24 cellular contexts compared by ENCODE assay signal in genomic region chr3:116837474-116837873, GRCh38.
"Had no signal": no experiment of that assay in that cellular context is flagged by ENCODE, and none has a peak within 500 bp of the region (broad histone marks: within the 10 kb centered on the region; RNA-seq: fewer than 3 reads in every experiment).

No MANE protein-coding gene starts in this region.

- ATAC-seq: T-cell had no signal

- H3K36me3 ChIP-seq: SJSA1 had no signal

- DNase-seq: Karpas-422, KG1, MM.1S, NCI-H1105, NCI-H1417, NCI-H1436 treated with DMSO at 0.1 percent for 48 hours, NCI-H1694, NCI-H187 treated with DMSO at 0.1 percent for 48 hours, NCI-H2029 treated with DMSO at 0.1 percent for 48 hours, NCI-H2171 treated with DMSO at 0.1 percent for 48 hours, NCI-H226, NCI-H446, NCI-H510A, NCI-H524 treated with DMSO at 0.1 percent for 48 hours, NCI-H69, NCI-H774, Right ventricle myocardium superior, RPMI8226, SIG-M5, SK-N-SH, SW 1271, T-cell had no signal

- H3K4me1 ChIP-seq: SJSA1 had no signal

- H3K4me3 ChIP-seq: SJSA1 had no signal

- H3K4me2 ChIP-seq: SK-N-SH had no signal

- H3K27me3 ChIP-seq: SJSA1 had no signal

- H3K9ac ChIP-seq: SK-N-SH had no signal

- H3K9me3 ChIP-seq: SJSA1, SK-N-SH had no signal

- H3K27ac ChIP-seq: HL-60, SJSA1 had no signal
